Comparison of ENCODE assay signal across 10 cellular contexts in the genomic region with DNA sequence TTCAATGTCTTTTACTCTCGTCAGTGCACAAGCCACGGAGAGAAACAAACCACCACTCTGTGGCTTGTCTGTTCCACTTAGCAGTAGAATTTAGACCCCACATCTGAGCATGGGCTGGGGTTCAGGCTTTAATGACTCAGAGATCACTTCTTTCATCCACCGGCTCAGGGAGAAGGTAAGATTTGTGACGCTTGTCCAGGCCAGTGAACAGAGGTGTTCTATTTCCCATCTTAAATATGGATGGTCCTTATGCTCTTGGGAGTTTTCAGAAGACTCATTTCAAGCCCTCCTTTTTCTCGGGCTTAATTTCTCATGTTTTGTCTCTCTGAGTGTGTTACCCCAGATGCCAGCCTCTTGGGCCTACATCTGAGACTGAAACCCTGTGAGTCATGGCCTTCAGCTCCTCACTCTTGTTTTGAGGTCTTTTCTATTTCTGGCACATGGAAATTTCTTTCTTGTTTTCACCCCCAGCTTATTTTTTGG.
A peak's percentile ranks its signal among the peaks of the same experiment; 100 is the strongest.
DNase-seq lines count a peak whose midpoint lies in the region; ATAC-seq and TF ChIP-seq lines count a peak whose summit lies in the region.
"Had no signal": no experiment of that assay in that cellular context is flagged by ENCODE, and none has a peak within 500 bp of the region (broad histone marks: within the 10 kb centered on the region; RNA-seq: fewer than 3 reads in every experiment).

No MANE protein-coding gene starts in this region.

- H3K79me2 ChIP-seq in KMS-11 (ENCODE audit: insufficient read depth, low read depth), result no peaks in the 10 kb centered on the region

- peak overlapping the region; percentile 91 for H3K27ac ChIP-seq in KMS-11
- H3K27ac ChIP-seq in heart left ventricle, result no peak overlapping the region
- H3K27ac ChIP-seq: skin epidermis had no signal

- H3K36me3 ChIP-seq in KMS-11 (ENCODE audit: insufficient read depth) (no peaks in the 10 kb centered on the region), heart left ventricle (no peaks in the 10 kb centered on the region)

- no peaks in the 10 kb centered on the region for H4K20me1 ChIP-seq in KMS-11 (ENCODE audit: insufficient read depth)

- H2AFZ ChIP-seq in KMS-11 (ENCODE audit: low read depth), result peak overlapping the region; percentile 37

- ATAC-seq in GM19328 (IDR thresholded peaks at IDR 0.05; ENCODE audit: unreplicated experiment) (peak; percentile 88), HG02623 (IDR thresholded peaks at IDR 0.05; ENCODE audit: unreplicated experiment) (peak; percentile 94), heart left ventricle (no peak)
- ATAC-seq: left cardiac atrium had no signal

- no peak for TF ChIP-seq POLR2A in heart left ventricle (IDR thresholded peaks at IDR 0.05)

- no peaks in the 10 kb centered on the region for H3K9me3 ChIP-seq in heart left ventricle

- TF ChIP-seq CTCF in KMS-11 (conservative IDR thresholded peaks at IDR 0.05; ENCODE audit: low read depth, low read length) (no peak), heart left ventricle (IDR thresholded peaks at IDR 0.05) (no peak)

- WGBS in heart left ventricle, 4 donors, result 82 to 88% (median 85%) methylated on average over 5 of the region's 5 CpGs

- intact Hi-C loops in heart left ventricle (cut with DNase I), result no loop called here

- H3K4me3 ChIP-seq in KMS-11 (IDR thresholded peaks at IDR 0.05; ENCODE audit: insufficient read depth, low read depth, low read length) (no peak overlapping the region), heart left ventricle (no peak overlapping the region)
- H3K4me3 ChIP-seq: skin epidermis had no signal

- H3K4me2 ChIP-seq in KMS-11, result peak overlapping the region; percentile 83

- H3K27me3 ChIP-seq in KMS-11 (ENCODE audit: insufficient read depth, low read depth) (no peaks in the 10 kb centered on the region), heart left ventricle (no peaks in the 10 kb centered on the region)

- peak; percentile 7 to 50 for DNase-seq in stimulated activated CD4-positive, alpha-beta T cell treated with anti-CD3 and anti-CD28 coated beads, Interleukin-4, amount 100 ng/mL, for 48 hours (ENCODE audit: low read depth in 2 of 2)
- DNase-seq in medulla oblongata (ENCODE audit: extremely low spot score), result no peak
- no peak for DNase-seq in NCI-H446 (lab: John Stamatoyannopoulos, UW)
- no peak for DNase-seq in heart left ventricle
- DNase-seq: left cardiac atrium, NCI-H1694 had no signal

- H3K4me1 ChIP-seq in KMS-11 (ENCODE audit: low read depth, poor library complexity, severe bottlenecking) (peaks cover 58% of the 10 kb centered on the region), heart left ventricle (no peaks in the 10 kb centered on the region)

- H3K9ac ChIP-seq in KMS-11, result peak overlapping the region; percentile 60

Comparison
In these comparisons a context has a peak if more than half of its experiments do, and no peak if none do; other contexts are left out.
1. ATAC-seq: peak in GM19328 (single experiment) and HG02623 (single experiment); none in heart left ventricle (0 of 4).
2. DNase-seq: peak in stimulated activated CD4-positive, alpha-beta T cell treated with anti-CD3 and anti-CD28 coated beads, Interleukin-4, amount 100 ng/mL, for 48 hours (2 of 2); none in medulla oblongata (single experiment), NCI-H446 (0 of 2) and heart left ventricle (0 of 5).